In genomic region chr2:181264436-181264835, GRCh38 we compare ENCODE assay signal across 25 cellular contexts.
"Had no signal": no experiment of that assay in that cellular context is flagged by ENCODE, and none has a peak within 500 bp of the region (broad histone marks: within the 10 kb centered on the region; RNA-seq: fewer than 3 reads in every experiment).

No MANE protein-coding gene starts in this region.

- H3K4me3 Mint-ChIP-seq: activated B cell treated with CpG ODN at 0.5 μM for 24 hours; activated CD4-positive, alpha-beta T cell treated with anti-CD3 and anti-CD28 coated beads, Interleukin-2, amount 10 ng/mL, durations not matched to agents 24 days and 14 days; activated CD8-positive, alpha-beta memory T cell treated with anti-CD3 and anti-CD28 coated beads, Interleukin-2, amount 10 ng/mL, durations not matched to agents 7 days and 5 days; activated naive CD4-positive, alpha-beta T cell treated with anti-CD3 and anti-CD28 coated beads, Interleukin-2, amount 50 U/mL, for 24 hours; activated T-cell treated with anti-CD3 and anti-CD28 coated beads, Interleukin-2, amount 50 U/mL, for 24 hours; activated T-helper 1 cell treated with anti-CD3 and anti-CD28 coated beads, Interleukin-12 subunit alpha, Interleukin-12 subunit beta, Interleukin-2, Interleukin-4 antibody, amounts not matched to agents 30 ng/mL and 10 ng/mL and 1 ng/mL, durations not matched to agents 14 hours and 24 hours and 36 hours; T-helper 17 cell had no signal

- H3K4me1 ChIP-seq: ascending aorta, breast epithelium had no signal

- H3K4me3 ChIP-seq: ascending aorta, breast epithelium, PC-9 had no signal

- H3K4me2 ChIP-seq: PC-9 had no signal

- ATAC-seq: activated CD8-positive, alpha-beta memory T cell treated with anti-CD3 and anti-CD28 coated beads, Interleukin-2, amount 10 ng/mL, durations not matched to agents 7 days and 5 days; T-helper 17 cell had no signal

- H3K9me3 ChIP-seq: ascending aorta, breast epithelium had no signal

- DNase-seq: activated B cell treated with CpG ODN at 0.5 μM for 24 hours; activated CD4-positive, alpha-beta T cell treated with anti-CD3 and anti-CD28 coated beads for 1 hour; activated CD4-positive, alpha-beta T cell treated with anti-CD3 and anti-CD28 coated beads, Interleukin-2, amount 10 ng/mL, durations not matched to agents 24 days and 14 days; activated CD4-positive, alpha-beta T cell treated with anti-CD3 and anti-CD28 coated beads, Interleukin-2, amount 50 U/mL, for 48 hours; activated CD8-positive, alpha-beta memory T cell treated with anti-CD3 and anti-CD28 coated beads, Interleukin-2, amount 10 ng/mL, durations not matched to agents 7 days and 5 days; activated effector memory CD4-positive, alpha-beta T cell treated with Interleukin-2 at 50 U/mL for 16 hours; activated naive CD4-positive, alpha-beta T cell; activated T-cell treated with anti-CD3 and anti-CD28 coated beads, Interleukin-2, amount 50 U/mL, for 24 hours; amniotic stem cell; caudate nucleus; Kasumi-1; KBM-7; NCI-H1048; NCI-H1930; NCI-H2171 treated with DMSO at 0.1 percent for 48 hours; NCI-H345; NCI-H510A treated with DMSO at 0.1 percent for 48 hours; SHP77 treated with DMSO at 0.1 percent for 48 hours; T-helper 17 cell; T1000 had no signal

- H3K27me3 ChIP-seq: ascending aorta, breast epithelium had no signal

- H3K27me3 Mint-ChIP-seq: activated B cell treated with CpG ODN at 0.5 μM for 24 hours; activated CD4-positive, alpha-beta T cell treated with anti-CD3 and anti-CD28 coated beads, Interleukin-2, amount 10 ng/mL, durations not matched to agents 24 days and 14 days; activated CD8-positive, alpha-beta memory T cell treated with anti-CD3 and anti-CD28 coated beads, Interleukin-2, amount 10 ng/mL, durations not matched to agents 7 days and 5 days; activated naive CD4-positive, alpha-beta T cell treated with anti-CD3 and anti-CD28 coated beads, Interleukin-2, amount 50 U/mL, for 24 hours; activated T-cell treated with anti-CD3 and anti-CD28 coated beads, Interleukin-2, amount 50 U/mL, for 24 hours; T-helper 17 cell had no signal

- H3K27ac Mint-ChIP-seq: activated B cell treated with CpG ODN at 0.5 μM for 24 hours; activated CD4-positive, alpha-beta T cell treated with anti-CD3 and anti-CD28 coated beads, Interleukin-2, amount 10 ng/mL, durations not matched to agents 24 days and 14 days; activated naive CD4-positive, alpha-beta T cell treated with anti-CD3 and anti-CD28 coated beads, Interleukin-2, amount 50 U/mL, for 24 hours; activated T-cell treated with anti-CD3 and anti-CD28 coated beads, Interleukin-2, amount 50 U/mL, for 24 hours; activated T-helper 1 cell treated with anti-CD3 and anti-CD28 coated beads, Interleukin-12 subunit alpha, Interleukin-12 subunit beta, Interleukin-2, Interleukin-4 antibody, amounts not matched to agents 30 ng/mL and 10 ng/mL and 1 ng/mL, durations not matched to agents 14 hours and 24 hours and 36 hours; T-helper 17 cell had no signal

- H3K9me3 Mint-ChIP-seq: activated B cell treated with CpG ODN at 0.5 μM for 24 hours; activated naive CD4-positive, alpha-beta T cell treated with anti-CD3 and anti-CD28 coated beads, Interleukin-2, amount 50 U/mL, for 24 hours; activated T-cell treated with anti-CD3 and anti-CD28 coated beads, Interleukin-2, amount 50 U/mL, for 24 hours had no signal

- H3K36me3 ChIP-seq: ascending aorta, breast epithelium had no signal

- H3K27ac ChIP-seq: ascending aorta, breast epithelium, PC-9 had no signal
